In the genomic region with DNA sequence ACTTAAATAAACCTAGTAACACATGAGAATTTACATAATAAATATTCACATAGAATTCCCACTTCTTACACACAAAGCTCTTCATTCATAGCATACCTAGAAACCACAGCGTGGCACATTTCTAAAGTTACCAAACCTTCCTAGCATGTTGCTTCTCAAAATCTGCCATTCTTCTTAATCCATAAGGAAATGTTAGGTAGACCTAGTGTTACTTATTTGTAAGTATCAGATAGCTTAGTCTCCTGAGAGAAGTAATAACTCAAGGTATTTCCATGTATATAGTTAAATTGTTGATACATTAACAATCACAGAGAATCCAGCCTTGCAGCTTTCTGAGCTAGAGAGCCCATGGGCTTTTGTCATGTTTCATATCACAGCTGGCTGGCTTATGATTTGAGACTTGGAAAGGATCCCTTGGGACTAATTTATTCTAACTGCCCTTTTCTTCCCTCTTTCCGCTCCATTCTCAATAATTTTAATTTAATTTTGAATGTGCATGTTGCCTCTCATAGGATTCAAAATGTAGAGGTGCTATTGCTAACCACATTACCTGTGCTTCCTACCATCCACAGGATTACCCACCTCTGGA, we compare ENCODE assay signal across 15 cellular contexts. TPM values are rescaled to one million over a fixed set of nuclear protein-coding genes. Genes with fewer than 3 reads are reported as not detected.
A peak's percentile ranks its signal among the peaks of the same experiment; 100 is the strongest.
DNase-seq lines count a peak whose midpoint lies in the region; ATAC-seq and TF ChIP-seq lines count a peak whose summit lies in the region.
"Had no signal": no experiment of that assay in that cellular context is flagged by ENCODE, and none has a peak within 500 bp of the region (broad histone marks: within the 10 kb centered on the region; RNA-seq: fewer than 3 reads in every experiment).

No MANE protein-coding gene starts in this region.

- H2AFZ ChIP-seq in IMR-90 (replicated peaks; ENCODE audit: low read length, poor library complexity) (no peak overlapping the region), osteoblast (ENCODE audit: low read length) (no peak overlapping the region)
- H2AFZ ChIP-seq: parathyroid adenoma had no signal

- H3K36me3 Mint-ChIP-seq in Calu3 (ENCODE audit: insufficient read depth, unreplicated experiment) (peaks cover 53% of the 10 kb centered on the region), immature natural killer cell (no peaks in the 10 kb centered on the region)
- H3K36me3 Mint-ChIP-seq: CD4-positive, alpha-beta memory T cell had no signal

- dilution Hi-C loops in IMR-90 (cut with HindIII; ENCODE audit: low sequenced_read_pairs, unreplicated experiment): no loop called here

- no peak for TF ChIP-seq RAD21 in IMR-90 (IDR thresholded peaks at IDR 0.05; ENCODE audit: low read length)

- peak overlapping the region; percentile 99 for H3K27ac Mint-ChIP-seq in Calu3 (ENCODE audit: unreplicated experiment)
- no peak overlapping the region for H3K27ac Mint-ChIP-seq in immature natural killer cell
- H3K27ac Mint-ChIP-seq: CD4-positive, alpha-beta memory T cell; stimulated activated memory B cell treated with anti-CD40 and anti-IgM and Interleukin-4, amounts not matched to agents 10 μg/mL and 1 μg/mL and 100 μg/mL, for 72 hours had no signal

- TF ChIP-seq CTCF in Calu3 (IDR thresholded peaks at IDR 0.05; ENCODE audit: unreplicated experiment) (no peak), IMR-90 (conservative IDR thresholded peaks at IDR 0.05; ENCODE audit: low read depth, low read length) (no peak), brain microvascular endothelial cell (IDR thresholded peaks at IDR 0.05; ENCODE audit: low read depth, low read length, missing control alignments) (no peak), osteoblast (IDR thresholded peaks at IDR 0.05; ENCODE audit: extremely low read depth, low read depth, low read length) (no peak)

- BruUV-seq in Calu3 (replicated peaks; lab: Mats Ljungman, UMichigan): no TSS peak
- BruUV-seq in IMR-90 (replicated peaks; lab: Mats Ljungman, UMichigan): no TSS peak

- peaks cover 17% of the 10 kb centered on the region for H3K9me1 ChIP-seq in IMR-90 (ENCODE audit: insufficient read depth, low read length)

- H4K8ac ChIP-seq in IMR-90 (ENCODE audit: low read depth in 2 of 2, low read length in 2 of 2): no peak overlapping the region

- peaks cover 90% of the 10 kb centered on the region for H3K79me2 ChIP-seq in osteoblast (ENCODE audit: insufficient read depth, low read length)

- H3K4me1 ChIP-seq in IMR-90 (ENCODE audit: control insufficient read depth, insufficient read depth, low read length) (peaks cover 29% of the 10 kb centered on the region), osteoblast (ENCODE audit: insufficient read depth, low read length) (peaks cover 91% of the 10 kb centered on the region)
- H3K4me1 ChIP-seq: parathyroid adenoma had no signal

- H3K79me1 ChIP-seq in IMR-90 (ENCODE audit: low read depth in 1 of 2, low read length in 2 of 2): peaks cover 9 to 71% of the 10 kb centered on the region in 2 experiments

- H3K4me2 ChIP-seq in IMR-90 (ENCODE audit: low read depth, low read length) (peak overlapping the region; percentile 63), osteoblast (ENCODE audit: insufficient read depth, low read length) (peak overlapping the region; percentile 59)

- no peak overlapping the region for H3K23ac ChIP-seq in IMR-90 (ENCODE audit: low read depth, low read length)

- no peak overlapping the region for H3K9ac ChIP-seq in IMR-90 (ENCODE audit: low read depth, low read length)
- H3K9ac ChIP-seq: parathyroid adenoma had no signal

- no peak overlapping the region for H2BK20ac ChIP-seq in IMR-90 (ENCODE audit: low read depth, low read length)

- H3K4me3 Mint-ChIP-seq in Calu3 (ENCODE audit: low read depth, unreplicated experiment) (peak overlapping the region; percentile 68), immature natural killer cell (no peak overlapping the region)
- H3K4me3 Mint-ChIP-seq: CD4-positive, alpha-beta memory T cell; central memory CD8-positive, alpha-beta T cell; stimulated activated memory B cell treated with anti-CD40 and anti-IgM and Interleukin-4, amounts not matched to agents 10 μg/mL and 1 μg/mL and 100 μg/mL, for 72 hours had no signal

- POLR2A ChIA-PET in IMR-90 (lab: Charles Lee; ENCODE audit: unreplicated experiment): no interaction called here

- intact Hi-C loops in Calu3 (cut with micrococcal nuclease; ENCODE audit: unreplicated experiment): loop anchor here (2.0 to 5.0 kb wide), 3 partner anchors 14 to 181 kb away; no protein-coding TSS in a partner anchor
- intact Hi-C loops in IMR-90 (cut with micrococcal nuclease): no loop called here

- CTCF ChIA-PET in Calu3 (lab: Charles Lee): interaction anchor here (0.7 to 1.5 kb wide), 2 partner anchors 232 to 243 kb away, joined by 3 to 4 read pairs; partner anchors contain the start of gene CBR4
- CTCF ChIA-PET in IMR-90 (lab: Yijun Ruan, JAX): no interaction called here

- H3K4ac ChIP-seq in IMR-90 (ENCODE audit: low read depth, low read length): no peak overlapping the region

- ATAC-seq in IMR-90 (ENCODE audit: low read depth) (no peak), GM18870 (IDR thresholded peaks at IDR 0.05; ENCODE audit: unreplicated experiment) (no peak)
- ATAC-seq: stimulated activated memory B cell treated with anti-CD40 and anti-IgM and Interleukin-4, amounts not matched to agents 10 μg/mL and 1 μg/mL and 100 μg/mL, for 72 hours had no signal

- H3K9me3 ChIP-seq in IMR-90 (ENCODE audit: control insufficient read depth, insufficient read depth, low read length) (no peaks in the 10 kb centered on the region), osteoblast (ENCODE audit: low read depth, low read length) (no peaks in the 10 kb centered on the region)
- H3K9me3 ChIP-seq: left lung had no signal

- TF ChIP-seq POLR2A in IMR-90 (IDR thresholded peaks at IDR 0.05; ENCODE audit: low read depth, low read length): no peak

- no peak overlapping the region for H2AK5ac ChIP-seq in IMR-90 (ENCODE audit: low read depth, low read length)

- no peak overlapping the region for H2BK15ac ChIP-seq in IMR-90 (ENCODE audit: low read depth, low read length)

- H4K20me1 ChIP-seq in IMR-90 (ENCODE audit: insufficient read depth, low read length): peaks cover 85% of the 10 kb centered on the region; the same call in 1 of the 2 replicates
- peaks cover 77% of the 10 kb centered on the region for H4K20me1 ChIP-seq in osteoblast (ENCODE audit: insufficient read depth, low read length)

- H2BK5ac ChIP-seq in IMR-90 (ENCODE audit: low read depth, low read length, poor library complexity, severe bottlenecking): no peak overlapping the region

- H2AK9ac ChIP-seq in IMR-90 (replicated peaks; ENCODE audit: low read depth, low read length, poor library complexity): no peak overlapping the region

- no CpG with 5 or more reads among the region's 2 CpGs for WGBS in IMR-90 (ENCODE audit: extremely low coverage in 2 of 2, insufficient read length in 1 of 2), 2 experiments

- DNase-seq in Calu3 (no peak), IMR-90 (no peak), brain microvascular endothelial cell (no peak), osteoblast (ENCODE audit: insufficient read length, low spot score, missing footprints) (no peak), hypothalamus (lab: John Stamatoyannopoulos, UW) (no peak), NCI-H128 (lab: John Stamatoyannopoulos, UW; ENCODE audit: unreplicated experiment) (no peak), immature natural killer cell (no peak)
- DNase-seq: activated CD4-positive, alpha-beta T cell treated with anti-CD3 and anti-CD28 coated beads for 1 hour; CD4-positive, alpha-beta memory T cell; left lung; stimulated activated CD4-positive, alpha-beta T cell treated with anti-CD3 and anti-CD28 coated beads, Interleukin-1b, Interleukin-23, amount 100 ng/mL, for 48 hours had no signal

- H3K27me3 ChIP-seq in IMR-90 (ENCODE audit: control insufficient read depth, insufficient read depth, low read length) (no peaks in the 10 kb centered on the region), brain microvascular endothelial cell (replicated peaks) (no peaks in the 10 kb centered on the region), osteoblast (ENCODE audit: insufficient read depth, low read length) (no peaks in the 10 kb centered on the region)
- H3K27me3 ChIP-seq: left lung had no signal

- H2BK120ac ChIP-seq in IMR-90 (ENCODE audit: low read depth, low read length): no peak overlapping the region

- H3K27me3 Mint-ChIP-seq in Calu3 (ENCODE audit: unreplicated experiment): no peaks in the 10 kb centered on the region
- peaks cover 2 to 17% (median 4%) of the 10 kb centered on the region in 3 donors for H3K27me3 Mint-ChIP-seq in immature natural killer cell (ENCODE audit: low read depth in 3 of 3)
- H3K27me3 Mint-ChIP-seq: stimulated activated memory B cell treated with anti-CD40 and anti-IgM and Interleukin-4, amounts not matched to agents 10 μg/mL and 1 μg/mL and 100 μg/mL, for 72 hours had no signal

- H3K56ac ChIP-seq in IMR-90 (ENCODE audit: extremely low read depth, insufficient read depth, low read length): no peak overlapping the region

- no peaks in the 10 kb centered on the region for H3K36me3 ChIP-seq in IMR-90 (ENCODE audit: control insufficient read depth, insufficient read depth, low read length)
- no peaks in the 10 kb centered on the region for H3K36me3 ChIP-seq in brain microvascular endothelial cell (replicated peaks)
- H3K36me3 ChIP-seq in osteoblast (ENCODE audit: insufficient read depth, low read length): peaks cover 18% of the 10 kb centered on the region
- H3K36me3 ChIP-seq: left lung had no signal

- H3K4me3 ChIP-seq in IMR-90 (ENCODE audit: insufficient read depth, low read depth, low read length) (no peak overlapping the region), brain microvascular endothelial cell (ENCODE audit: low read depth, low read length) (no peak overlapping the region), osteoblast (ENCODE audit: insufficient read depth, low read length) (no peak overlapping the region)
- H3K4me3 ChIP-seq: left lung had no signal

- H3K14ac ChIP-seq in IMR-90 (replicated peaks; ENCODE audit: low read depth, low read length): no peak overlapping the region

- H3K27ac ChIP-seq in IMR-90 (ENCODE audit: insufficient read depth, low read length) (no peak overlapping the region), brain microvascular endothelial cell (peak overlapping the region; percentile 74), osteoblast (ENCODE audit: low read depth, low read length) (peak overlapping the region; percentile 85)
- H3K27ac ChIP-seq: parathyroid adenoma had no signal

- peaks cover 57% of the 10 kb centered on the region for H3K4me1 Mint-ChIP-seq in Calu3 (ENCODE audit: low read depth, unreplicated experiment)
- no peaks in the 10 kb centered on the region for H3K4me1 Mint-ChIP-seq in immature natural killer cell
- H3K4me1 Mint-ChIP-seq: CD4-positive, alpha-beta memory T cell; central memory CD8-positive, alpha-beta T cell; stimulated activated memory B cell treated with anti-CD40 and anti-IgM and Interleukin-4, amounts not matched to agents 10 μg/mL and 1 μg/mL and 100 μg/mL, for 72 hours had no signal

- H3K18ac ChIP-seq in IMR-90 (ENCODE audit: low read depth, low read length): no peak overlapping the region; the same call in 1 of the 2 replicates

- H4K91ac ChIP-seq in IMR-90 (ENCODE audit: insufficient read depth, low read depth, low read length): no peak overlapping the region

- in situ Hi-C loops in IMR-90 (cut with MboI; ENCODE audit: low sequenced_read_pairs) (no loop called here), brain microvascular endothelial cell (cut with HindIII; ENCODE audit: low pct_ligation_motif_present, low sequenced_read_pairs) (no loop called here)

- H4K5ac ChIP-seq in IMR-90 (ENCODE audit: low read depth, low read length): no peak overlapping the region

- H3K9me3 Mint-ChIP-seq in Calu3 (ENCODE audit: low read depth, unreplicated experiment) (no peaks in the 10 kb centered on the region), immature natural killer cell (no peaks in the 10 kb centered on the region)
- H3K9me3 Mint-ChIP-seq: central memory CD8-positive, alpha-beta T cell had no signal

RNA-seq across cellular contexts. Expression of gene SH3RF1, which starts 17.6 kb away (rescaled TPM):
- total RNA-seq in Calu3 (2022) (64.6 and 70.1 TPM in 2 replicates), IMR-90 (2012; rRNA removed) (29.8 and 30.0 TPM in 2 replicates), osteoblast (33.0 and 37.6 TPM in 2 replicates)
- polyA plus RNA-seq in IMR-90 (2012; rRNA removed) (22.0 and 23.1 TPM in 2 replicates), immature natural killer cell (1 to 10 TPM in 1 of 3 donors, under 1 TPM in 1, not detected in 1; 0.22 to 1.1 TPM)
- 12.1 and 19.9 TPM in 2 replicates for polyA plus RNA-seq in IMR-90 (2012; cell fraction: cytosol; rRNA removed)
- polyA plus RNA-seq in IMR-90 (2012; cell fraction: nucleus; rRNA removed; ENCODE audit: low replicate concordance): 27.7 and 38.4 TPM in 2 replicates
